In genomic region chr19:55158848-55159793, GRCh38 we compare ENCODE assay signal across 1 cellular context.
TF ChIP-seq lines count a peak whose summit lies in the region.

No MANE protein-coding gene starts in this region.

TF ChIP-seq in K562, 482 proteins besides CTCF, POLR2A, EP300 and RAD21 (continued from another document and continues in another):
- TF ChIP-seq FOXP4 (CRISPR knock-in tag; IDR thresholded peaks at IDR 0.05; ENCODE audit: borderline replicate concordance) (no peak), RBBP5 (IDR thresholded peaks at IDR 0.05; ENCODE audit: borderline replicate concordance, insufficient read depth, low read length, poor library complexity, severe bottlenecking) (no peak), ZNF232 (CRISPR knock-in tag; IDR thresholded peaks at IDR 0.05) (no peak), RFX7 (CRISPR knock-in tag; IDR thresholded peaks at IDR 0.05) (no peak), SFPQ (IDR thresholded peaks at IDR 0.05; ENCODE audit: low read depth, low read length) (no peak), FOXA3 (CRISPR knock-in tag; conservative IDR thresholded peaks at IDR 0.05 in 1 of 2, IDR thresholded peaks at IDR 0.05 in 1 of 2) (no peak), STAG1 (CRISPR knock-in tag; IDR thresholded peaks at IDR 0.05; ENCODE audit: borderline replicate concordance) (0 out of 2 replicates have a peak, but pooled peaks have one; percentile 27), CHCHD3 (CRISPR knock-in tag; IDR thresholded peaks at IDR 0.05) (no peak), SP1 (CRISPR knock-in tag; IDR thresholded peaks at IDR 0.05) (0 out of 2 replicates have a peak, but pooled peaks have one; percentile 38), ZNF212 (CRISPR knock-in tag; IDR thresholded peaks at IDR 0.05) (no peak), TCF15 (CRISPR knock-in tag; IDR thresholded peaks at IDR 0.05) (no peak), SIN3B (IDR thresholded peaks at IDR 0.05; ENCODE audit: low read depth) (no peak), NR3C1 (CRISPR knock-in tag; IDR thresholded peaks at IDR 0.05) (no peak), CBFA2T2 (conservative IDR thresholded peaks at IDR 0.05) (peak; percentile 84), BRD9 (IDR thresholded peaks at IDR 0.05; ENCODE audit: low read depth, partially characterized antibody) (no peak), MTA2 (IDR thresholded peaks at IDR 0.05; ENCODE audit: low read depth) (peak; percentile 48), PHB (CRISPR knock-in tag; IDR thresholded peaks at IDR 0.05) (no peak), E2F5 (CRISPR knock-in tag; IDR thresholded peaks at IDR 0.05) (no peak), ZNF592 (IDR thresholded peaks at IDR 0.05) (0 out of 2 replicates have a peak, but pooled peaks have one; percentile 20), CHD4 (IDR thresholded peaks at IDR 0.05; ENCODE audit: insufficient read depth, insufficient replicate concordance, low read depth, low read length, poor library complexity, severe bottlenecking) (no peak), NR4A1 (CRISPR knock-in tag; IDR thresholded peaks at IDR 0.05) (no peak), NR4A1 (tag; IDR thresholded peaks at IDR 0.05) (peak; percentile 42; the same call in 1 of the 2 replicates), FOS (IDR thresholded peaks at IDR 0.05; ENCODE audit: extremely low read depth, insufficient read length) (peak; percentile 26), RBFOX2 (IDR thresholded peaks at IDR 0.05; ENCODE audit: low read depth, low read length) (peak; percentile 86), ZNF512 (tag; IDR thresholded peaks at IDR 0.05) (no peak), RCOR1 (IDR thresholded peaks at IDR 0.05; ENCODE audit: borderline replicate concordance in 1 of 2, low read depth in 2 of 2, low read length in 2 of 2) (peak in 1 of 2 experiments; percentile 92; a peak in 2 of 4 replicates), ZNF408 (CRISPR knock-in tag; IDR thresholded peaks at IDR 0.05; ENCODE audit: low read depth) (no peak), C11orf30 (IDR thresholded peaks at IDR 0.05; ENCODE audit: low read depth) (no peak), TAF15 (IDR thresholded peaks at IDR 0.05; ENCODE audit: low read depth, low read length) (no peak), RBM25 (IDR thresholded peaks at IDR 0.05; ENCODE audit: low read depth, low read length, severe bottlenecking) (no peak), NCOA6 (IDR thresholded peaks at IDR 0.05) (no peak), ATF2 (CRISPR knock-in tag; IDR thresholded peaks at IDR 0.05) (peak; percentile 88; the same call in 1 of the 2 replicates), SMAD2 (IDR thresholded peaks at IDR 0.05; ENCODE audit: low read depth, low read length) (no peak), RBM39 (optimal IDR thresholded peaks at IDR 0.05; ENCODE audit: low read depth, low read length) (no peak), RFX5 (IDR thresholded peaks at IDR 0.05; ENCODE audit: low read depth, low read length) (no peak), ETV5 (CRISPR knock-in tag; IDR thresholded peaks at IDR 0.05; ENCODE audit: low read depth) (0 out of 2 replicates have a peak, but pooled peaks have one; percentile 37), ZNF217 (CRISPR knock-in tag; IDR thresholded peaks at IDR 0.05) (no peak), HMG20B (CRISPR knock-in tag; IDR thresholded peaks at IDR 0.05) (no peak), ID3 (CRISPR knock-in tag; IDR thresholded peaks at IDR 0.05) (no peak), ID3 (tag; IDR thresholded peaks at IDR 0.05) (0 out of 2 replicates have a peak, but pooled peaks have one; percentile 18), FOXO4 (CRISPR knock-in tag; IDR thresholded peaks at IDR 0.05) (no peak), FOXJ2 (tag; IDR thresholded peaks at IDR 0.05) (no peak), ZNF76 (CRISPR knock-in tag; IDR thresholded peaks at IDR 0.05; ENCODE audit: borderline replicate concordance) (no peak), DMBX1 (CRISPR knock-in tag; IDR thresholded peaks at IDR 0.05; ENCODE audit: borderline replicate concordance) (no peak), KDM2B (CRISPR knock-in tag; IDR thresholded peaks at IDR 0.05) (no peak), PCBP2 (IDR thresholded peaks at IDR 0.05; ENCODE audit: low read depth, low read length, poor library complexity, severe bottlenecking) (no peak), BRF2 (IDR thresholded peaks at IDR 0.05; ENCODE audit: borderline replicate concordance, insufficient read depth, insufficient read length) (no peak), ARID2 (IDR thresholded peaks at IDR 0.05) (no peak), CCNT2 (IDR thresholded peaks at IDR 0.05; ENCODE audit: borderline replicate concordance, extremely low read depth, insufficient read length, low read depth, low read length) (peak; percentile 74), MYBL2 (IDR thresholded peaks at IDR 0.05; ENCODE audit: low read depth) (no peak), MYBL2 (CRISPR knock-in tag; IDR thresholded peaks at IDR 0.05; ENCODE audit: borderline replicate concordance) (no peak), ZNF589 (CRISPR knock-in tag; IDR thresholded peaks at IDR 0.05; ENCODE audit: low read depth) (peak; percentile 14; the same call in 1 of the 2 replicates), E2F4 (CRISPR knock-in tag; IDR thresholded peaks at IDR 0.05; ENCODE audit: low read depth) (no peak)
